In genomic region chr9:135574331-135574730, GRCh38 we compare ENCODE assay signal across 24 cellular contexts. TPM values are rescaled to one million over a fixed set of nuclear protein-coding genes. Genes with fewer than 3 reads are reported as not detected.
DNase-seq lines count a peak whose midpoint lies in the region; ATAC-seq, FAIRE-seq and TF ChIP-seq lines count a peak whose summit lies in the region.
"Had no signal": no experiment of that assay in that cellular context is flagged by ENCODE, and none has a peak within 500 bp of the region (broad histone marks: within the 10 kb centered on the region; RNA-seq: fewer than 3 reads in every experiment).

No MANE protein-coding gene starts in this region.

- TF ChIP-seq CTCF in adrenal gland (IDR thresholded peaks at IDR 0.05) (no peak), HepG2 (CRISPR knock-in tag; IDR thresholded peaks at IDR 0.05) (no peak), type B pancreatic cell (conservative IDR thresholded peaks at IDR 0.05) (no peak)

- no peak overlapping the region for H3K4me2 ChIP-seq in HepG2 (ENCODE audit: low read depth, low read length)
- H3K4me2 ChIP-seq: A549 had no signal

- H3K9me3 ChIP-seq in adrenal gland (replicated peaks in 1 of 3) (no peaks in the 10 kb centered on the region), HepG2 (ENCODE audit: low read length) (no peaks in the 10 kb centered on the region)

- CTCF ChIA-PET in HepG2 (lab: Yijun Ruan, JAX; ENCODE audit: low intra/inter-chr PET ratio, low total read pairs): no interaction called here
- CTCF ChIA-PET in activated CD4-positive, alpha-beta T cell treated with anti-CD3 and anti-CD28 coated beads, Interleukin-2, amount 10 ng/mL, durations not matched to agents 7 days and 5 days (lab: Charles Lee): no interaction called here

- H3K4me1 Mint-ChIP-seq in type B pancreatic cell (ENCODE audit: unreplicated experiment): no peaks in the 10 kb centered on the region
- H3K4me1 Mint-ChIP-seq in activated CD4-positive, alpha-beta T cell treated with anti-CD3 and anti-CD28 coated beads, Interleukin-2, amount 10 ng/mL, durations not matched to agents 7 days and 5 days: no peaks in the 10 kb centered on the region
- H3K4me1 Mint-ChIP-seq: CD14-positive monocyte had no signal

- H3K9ac ChIP-seq in HepG2 (ENCODE audit: insufficient read depth, low read depth, low read length): no peak overlapping the region

- in situ Hi-C loops in HepG2 (cut with HindIII; ENCODE audit: extremely low pct_ligation_motif_present, low pct_unique_long_range_greater_than_20kb): no loop called here

- no TSS peak for BruUV-seq in HepG2 (replicated peaks; lab: Mats Ljungman, UMichigan)

- POLR2A ChIA-PET in HepG2 (lab: Yijun Ruan, JAX): no interaction called here
- POLR2A ChIA-PET in activated CD4-positive, alpha-beta T cell treated with anti-CD3 and anti-CD28 coated beads, Interleukin-2, amount 10 ng/mL, durations not matched to agents 7 days and 5 days (lab: Charles Lee): no interaction called here

- H3K9me3 Mint-ChIP-seq in type B pancreatic cell: peaks cover 2% of the 10 kb centered on the region
- no peaks in the 10 kb centered on the region for H3K9me3 Mint-ChIP-seq in activated CD4-positive, alpha-beta T cell treated with anti-CD3 and anti-CD28 coated beads, Interleukin-2, amount 10 ng/mL, durations not matched to agents 7 days and 5 days

- no peak overlapping the region for H3K4me3 ChIP-seq in adrenal gland
- no peak overlapping the region for H3K4me3 ChIP-seq in HepG2 (replicated peaks in 1 of 3; ENCODE audit: insufficient read depth in 1 of 3, low read depth in 2 of 3, low read length in 3 of 3)
- H3K4me3 ChIP-seq: A549 had no signal

- FAIRE-seq in HepG2 (lab: Jason Lieb, UNC) (no peak), GM19239 (lab: Jason Lieb, UNC) (no peak)
- FAIRE-seq: A549, D721Med, G401.6, GM12891, H1 had no signal

- H3K27me3 ChIP-seq in adrenal gland (no peaks in the 10 kb centered on the region), HepG2 (ENCODE audit: control insufficient read depth in 1 of 2, insufficient read depth in 2 of 2, low read length in 2 of 2) (peaks cover 6 to 23% of the 10 kb centered on the region in 2 experiments; a peak in 3 of 5 replicates)

- H3K4me1 ChIP-seq in adrenal gland (replicated peaks in 1 of 2) (no peaks in the 10 kb centered on the region), HepG2 (ENCODE audit: insufficient read depth, low read length) (no peaks in the 10 kb centered on the region)
- H3K4me1 ChIP-seq: A549 had no signal

- no peaks in the 10 kb centered on the region for H3K36me3 Mint-ChIP-seq in type B pancreatic cell
- H3K36me3 Mint-ChIP-seq in activated CD4-positive, alpha-beta T cell treated with anti-CD3 and anti-CD28 coated beads, Interleukin-2, amount 10 ng/mL, durations not matched to agents 7 days and 5 days (ENCODE audit: low read depth): no peaks in the 10 kb centered on the region
- H3K36me3 Mint-ChIP-seq: CD14-positive monocyte; CD8-positive, alpha-beta T cell had no signal

- ATAC-seq in HepG2: no peak
- ATAC-seq: A549; CD8-positive, alpha-beta T cell had no signal

- no peak overlapping the region for H3K27ac Mint-ChIP-seq in type B pancreatic cell
- H3K27ac Mint-ChIP-seq in activated CD4-positive, alpha-beta T cell treated with anti-CD3 and anti-CD28 coated beads, Interleukin-2, amount 10 ng/mL, durations not matched to agents 7 days and 5 days: no peak overlapping the region
- H3K27ac Mint-ChIP-seq: CD14-positive monocyte; CD8-positive, alpha-beta T cell; HFFc6 had no signal

- no peak for TF ChIP-seq RAD21 in HepG2 (CRISPR knock-in tag; IDR thresholded peaks at IDR 0.05)

- no peak for TF ChIP-seq EP300 in HepG2 (IDR thresholded peaks at IDR 0.05; ENCODE audit: low read depth in 2 of 2, low read length in 2 of 2)
- no peak for TF ChIP-seq EP300 in HepG2 (CRISPR knock-in tag; IDR thresholded peaks at IDR 0.05; ENCODE audit: borderline replicate concordance)

- WGBS in adrenal gland, 4 donors: 32 to 41% (median 38%) methylated on average over 13 to 14 of the region's 14 CpGs
- WGBS in HepG2 (ENCODE audit: low lambda C conversion rate): 28% methylated on average over 7 of the region's 14 CpGs

- H3K27me3 Mint-ChIP-seq in type B pancreatic cell: peaks cover under 1% of the 10 kb centered on the region
- H3K27me3 Mint-ChIP-seq in activated CD4-positive, alpha-beta T cell treated with anti-CD3 and anti-CD28 coated beads, Interleukin-2, amount 10 ng/mL, durations not matched to agents 7 days and 5 days: peaks cover 5% of the 10 kb centered on the region

- DNase-seq in HT1080 (ENCODE audit: low read depth) (peak; percentile 37), adrenal gland (peak in 5 of 7 donors; percentile 43 to 62 (median 54)), HepG2 (ENCODE audit: low spot score) (no peak), type B pancreatic cell (ENCODE audit: extremely low spot score, unreplicated experiment) (peak; percentile 40), GM19239 (ENCODE audit: insufficient read length, low spot score) (no peak), putamen (ENCODE audit: low spot score) (no peak)
- DNase-seq in activated CD4-positive, alpha-beta T cell treated with anti-CD3 and anti-CD28 coated beads, Interleukin-2, amount 10 ng/mL, durations not matched to agents 7 days and 5 days: no peak
- DNase-seq: CD8-positive, alpha-beta T cell; COR-L47; DMS153; DMS79 treated with DMSO at 0.1 percent for 48 hours; EL; HCEC 1CT; HFFc6; IMR-90 had no signal

- no peaks in the 10 kb centered on the region for H3K79me2 ChIP-seq in HepG2 (ENCODE audit: insufficient read depth, low read length)

- H3K27ac ChIP-seq in adrenal gland (no peak overlapping the region), HepG2 (ENCODE audit: extremely low read length, insufficient read depth, low read length) (no peak overlapping the region)
- H3K27ac ChIP-seq: A549, HL-60 had no signal

- H2AFZ ChIP-seq in HepG2 (ENCODE audit: low read length): no peak overlapping the region

- no peak for TF ChIP-seq POLR2A in adrenal gland (IDR thresholded peaks at IDR 0.05)
- TF ChIP-seq POLR2A in HepG2 (IDR thresholded peaks at IDR 0.05; ENCODE audit: insufficient read depth in 1 of 2, low read depth in 2 of 2, low read length in 2 of 2): no peak

- intact Hi-C loops in adrenal gland (cut with DNase I): no loop called here
- intact Hi-C loops in HepG2 (cut with micrococcal nuclease; ENCODE audit: unreplicated experiment): no loop called here

- H3K36me3 ChIP-seq in adrenal gland (replicated peaks in 1 of 2) (no peaks in the 10 kb centered on the region), HepG2 (replicated peaks in 1 of 2; ENCODE audit: control insufficient read depth in 1 of 2, insufficient read depth in 2 of 2, low read length in 2 of 2) (no peaks in the 10 kb centered on the region)

- no peaks in the 10 kb centered on the region for H4K20me1 ChIP-seq in HepG2 (ENCODE audit: insufficient read depth, low read length)

- no peak overlapping the region for H3K4me3 Mint-ChIP-seq in type B pancreatic cell
- H3K4me3 Mint-ChIP-seq in activated CD4-positive, alpha-beta T cell treated with anti-CD3 and anti-CD28 coated beads, Interleukin-2, amount 10 ng/mL, durations not matched to agents 7 days and 5 days: no peak overlapping the region
- H3K4me3 Mint-ChIP-seq: CD14-positive monocyte; CD8-positive, alpha-beta T cell; HFFc6 had no signal

RNA-seq across cellular contexts. Expression of gene PAEP, which starts 12.8 kb away (rescaled TPM):
- 15.7 and 17.5 TPM in 2 replicates for total RNA-seq in HT1080 (2014; rRNA removed; shearing (Covaris generic))
- polyA plus RNA-seq in HT1080 (2015; cell fraction: cytosol; rRNA removed): 35.1 and 39.7 TPM in 2 replicates
- polyA plus RNA-seq in HT1080 (2015; cell fraction: nucleus; rRNA removed): 145 and 196 TPM in 2 replicates
- total RNA-seq in adrenal gland: not detected
- not detected for polyA plus RNA-seq in adrenal gland
- total RNA-seq in HepG2 (2016; rRNA removed; fragmentation: Illumina TruSeq; extraction: Trizol): 0.38 and 0.75 TPM in 2 replicates
- 0.26 and 0.71 TPM in 2 replicates for total RNA-seq in HepG2 (2016; cell fraction: cytosol; rRNA removed; fragmentation: Illumina TruSeq; extraction: Trizol; ENCODE audit: low read depth)
- total RNA-seq in HepG2 (2016; cell fraction: insoluble cytoplasmic fraction; rRNA removed; fragmentation: Illumina TruSeq; extraction: Trizol): 0.19 and 0.28 TPM in 2 replicates
- 0.28 and 0.71 TPM in 2 replicates for total RNA-seq in HepG2 (2016; cell fraction: membrane; rRNA removed; fragmentation: Illumina TruSeq; extraction: Trizol)
- total RNA-seq in HepG2 (2016; cell fraction: nucleus; rRNA removed; fragmentation: Illumina TruSeq; extraction: Trizol): 0.66 TPM in 1 of 2 replicates, not detected in the other
- 10.8 and 24.4 TPM in 2 replicates for polyA plus RNA-seq in HepG2 (2011; rRNA removed)
- 9.3 and 14.4 TPM in 2 replicates for polyA plus RNA-seq in HepG2 (2011; cell fraction: cytosol; rRNA removed)
- polyA plus RNA-seq in HepG2 (2011; cell fraction: nucleus; rRNA removed): 21.2 and 32.7 TPM in 2 replicates
- polyA plus RNA-seq in HepG2 (2012): 0.90 and 4.1 TPM in 2 replicates
- polyA plus RNA-seq in HepG2 (2016; cell fraction: cytosol; fragmentation: Illumina TruSeq; extraction: Trizol; ENCODE audit: low read depth): 1.0 TPM in 2 replicates
- 0.48 and 0.64 TPM in 2 replicates for polyA plus RNA-seq in HepG2 (2016; cell fraction: insoluble cytoplasmic fraction; fragmentation: Illumina TruSeq; extraction: Trizol; ENCODE audit: low read depth)
- polyA plus RNA-seq in HepG2 (2016; cell fraction: membrane; fragmentation: Illumina TruSeq; extraction: Trizol; ENCODE audit: low read depth): 0.70 and 0.90 TPM in 2 replicates
- 1.0 and 1.6 TPM in 2 replicates for polyA plus RNA-seq in HepG2 (2016; cell fraction: nucleus; fragmentation: Illumina TruSeq; extraction: Trizol; ENCODE audit: insufficient read depth, low read depth)
- 4.8 TPM in 1 of 2 replicates, not detected in the other for polyA minus RNA-seq in HepG2 (2011; rRNA and poly(A)+ RNA removed; ENCODE audit: low replicate concordance)
- 4.5 TPM in 1 of 2 replicates, not detected in the other for polyA minus RNA-seq in HepG2 (2011; cell fraction: cytosol; rRNA and poly(A)+ RNA removed)
- 2.2 and 4.2 TPM in 2 replicates for polyA minus RNA-seq in HepG2 (2011; cell fraction: nucleus; rRNA and poly(A)+ RNA removed)
- not detected in 2 replicates for total RNA-seq in type B pancreatic cell (ENCODE audit: low replicate concordance)
- total RNA-seq in activated CD4-positive, alpha-beta T cell treated with anti-CD3 and anti-CD28 coated beads, Interleukin-2, amount 10 ng/mL, durations not matched to agents 7 days and 5 days: not detected
- total RNA-seq: CD8-positive, alpha-beta T cell; H1; HFFc6; IMR-90 had no signal
- polyA plus RNA-seq: A549, AG04450, BJ, CD14-positive monocyte, H1, IMR-90 had no signal

RNA-seq across cellular contexts. Expression of gene OBP2A, which starts 28.4 kb away (rescaled TPM):
- total RNA-seq in HT1080 (2014; rRNA removed; shearing (Covaris generic)): 0.24 TPM in 1 of 2 replicates, not detected in the other
- polyA plus RNA-seq in HT1080 (2015; cell fraction: cytosol; rRNA removed): not detected in 2 replicates
- 0.51 TPM in 1 of 2 replicates, not detected in the other for polyA plus RNA-seq in HT1080 (2015; cell fraction: nucleus; rRNA removed)
- total RNA-seq in adrenal gland (not detected), HepG2 (2016; rRNA removed; fragmentation: Illumina TruSeq; extraction: Trizol) (not detected in 2 replicates), type B pancreatic cell (ENCODE audit: low replicate concordance) (not detected in 2 replicates)
- polyA plus RNA-seq in adrenal gland (not detected), HepG2 (2011; rRNA removed) (0.20 and 0.32 TPM in 2 replicates)
- not detected in 2 replicates for total RNA-seq in HepG2 (2016; cell fraction: cytosol; rRNA removed; fragmentation: Illumina TruSeq; extraction: Trizol; ENCODE audit: low read depth)
- total RNA-seq in HepG2 (2016; cell fraction: insoluble cytoplasmic fraction; rRNA removed; fragmentation: Illumina TruSeq; extraction: Trizol): not detected in 2 replicates
- total RNA-seq in HepG2 (2016; cell fraction: membrane; rRNA removed; fragmentation: Illumina TruSeq; extraction: Trizol): not detected in 2 replicates
- total RNA-seq in HepG2 (2016; cell fraction: nucleus; rRNA removed; fragmentation: Illumina TruSeq; extraction: Trizol): not detected in 2 replicates
- 0.34 and 0.50 TPM in 2 replicates for polyA plus RNA-seq in HepG2 (2011; cell fraction: cytosol; rRNA removed)
- 0.36 and 0.48 TPM in 2 replicates for polyA plus RNA-seq in HepG2 (2011; cell fraction: nucleus; rRNA removed)
- polyA plus RNA-seq in HepG2 (2012): not detected in 2 replicates
- polyA plus RNA-seq in HepG2 (2016; cell fraction: cytosol; fragmentation: Illumina TruSeq; extraction: Trizol; ENCODE audit: low read depth): not detected in 2 replicates
- not detected in 2 replicates for polyA plus RNA-seq in HepG2 (2016; cell fraction: insoluble cytoplasmic fraction; fragmentation: Illumina TruSeq; extraction: Trizol; ENCODE audit: low read depth)
- polyA plus RNA-seq in HepG2 (2016; cell fraction: membrane; fragmentation: Illumina TruSeq; extraction: Trizol; ENCODE audit: low read depth): not detected in 2 replicates
- not detected in 2 replicates for polyA plus RNA-seq in HepG2 (2016; cell fraction: nucleus; fragmentation: Illumina TruSeq; extraction: Trizol; ENCODE audit: insufficient read depth, low read depth)
- polyA minus RNA-seq in HepG2 (2011; rRNA and poly(A)+ RNA removed; ENCODE audit: low replicate concordance): not detected in 2 replicates
- polyA minus RNA-seq in HepG2 (2011; cell fraction: cytosol; rRNA and poly(A)+ RNA removed): not detected in 2 replicates
- not detected in 2 replicates for polyA minus RNA-seq in HepG2 (2011; cell fraction: nucleus; rRNA and poly(A)+ RNA removed)
- total RNA-seq in activated CD4-positive, alpha-beta T cell treated with anti-CD3 and anti-CD28 coated beads, Interleukin-2, amount 10 ng/mL, durations not matched to agents 7 days and 5 days: not detected
- total RNA-seq: CD8-positive, alpha-beta T cell; H1; HFFc6; IMR-90 had no signal
- polyA plus RNA-seq: A549, AG04450, BJ, CD14-positive monocyte, H1, IMR-90 had no signal

RNA-seq across cellular contexts. Expression of gene LCN1, which starts 53.1 kb away (rescaled TPM):
- 0.33 TPM in 1 of 2 replicates, not detected in the other for total RNA-seq in HT1080 (2014; rRNA removed; shearing (Covaris generic))
- polyA plus RNA-seq in HT1080 (2015; cell fraction: cytosol; rRNA removed): 1.5 and 2.1 TPM in 2 replicates
- 1.3 and 1.6 TPM in 2 replicates for polyA plus RNA-seq in HT1080 (2015; cell fraction: nucleus; rRNA removed)
- total RNA-seq in adrenal gland (not detected), HepG2 (2016; rRNA removed; fragmentation: Illumina TruSeq; extraction: Trizol) (not detected in 2 replicates), type B pancreatic cell (ENCODE audit: low replicate concordance) (not detected in 2 replicates)
- polyA plus RNA-seq in adrenal gland (not detected), HepG2 (2011; rRNA removed) (not detected in 2 replicates)
- total RNA-seq in HepG2 (2016; cell fraction: cytosol; rRNA removed; fragmentation: Illumina TruSeq; extraction: Trizol; ENCODE audit: low read depth): not detected in 2 replicates
- total RNA-seq in HepG2 (2016; cell fraction: insoluble cytoplasmic fraction; rRNA removed; fragmentation: Illumina TruSeq; extraction: Trizol): not detected in 2 replicates
- total RNA-seq in HepG2 (2016; cell fraction: membrane; rRNA removed; fragmentation: Illumina TruSeq; extraction: Trizol): not detected in 2 replicates
- not detected in 2 replicates for total RNA-seq in HepG2 (2016; cell fraction: nucleus; rRNA removed; fragmentation: Illumina TruSeq; extraction: Trizol)
- polyA plus RNA-seq in HepG2 (2011; cell fraction: cytosol; rRNA removed): 0.09 TPM in 1 of 2 replicates, not detected in the other
- not detected in 2 replicates for polyA plus RNA-seq in HepG2 (2011; cell fraction: nucleus; rRNA removed)
- not detected in 2 replicates for polyA plus RNA-seq in HepG2 (2012)
- not detected in 2 replicates for polyA plus RNA-seq in HepG2 (2016; cell fraction: cytosol; fragmentation: Illumina TruSeq; extraction: Trizol; ENCODE audit: low read depth)
- not detected in 2 replicates for polyA plus RNA-seq in HepG2 (2016; cell fraction: insoluble cytoplasmic fraction; fragmentation: Illumina TruSeq; extraction: Trizol; ENCODE audit: low read depth)
- not detected in 2 replicates for polyA plus RNA-seq in HepG2 (2016; cell fraction: membrane; fragmentation: Illumina TruSeq; extraction: Trizol; ENCODE audit: low read depth)
- not detected in 2 replicates for polyA plus RNA-seq in HepG2 (2016; cell fraction: nucleus; fragmentation: Illumina TruSeq; extraction: Trizol; ENCODE audit: insufficient read depth, low read depth)
- not detected in 2 replicates for polyA minus RNA-seq in HepG2 (2011; rRNA and poly(A)+ RNA removed; ENCODE audit: low replicate concordance)
- polyA minus RNA-seq in HepG2 (2011; cell fraction: cytosol; rRNA and poly(A)+ RNA removed): not detected in 2 replicates
- polyA minus RNA-seq in HepG2 (2011; cell fraction: nucleus; rRNA and poly(A)+ RNA removed): not detected in 2 replicates
- total RNA-seq in activated CD4-positive, alpha-beta T cell treated with anti-CD3 and anti-CD28 coated beads, Interleukin-2, amount 10 ng/mL, durations not matched to agents 7 days and 5 days: not detected
- total RNA-seq: CD8-positive, alpha-beta T cell; H1; IMR-90 had no signal
- polyA plus RNA-seq: A549, AG04450, BJ, CD14-positive monocyte, H1, IMR-90 had no signal

Comparison
In these comparisons a context has a peak if more than half of its experiments do, and no peak if none do; other contexts are left out.
1. DNase-seq: peak in HT1080 (single experiment), adrenal gland (5 of 7) and type B pancreatic cell (single experiment); none in HepG2 (single experiment), GM19239 (single experiment), activated CD4-positive, alpha-beta T cell treated with anti-CD3 and anti-CD28 coated beads, Interleukin-2, amount 10 ng/mL, durations not matched to agents 7 days and 5 days (single experiment) and putamen (single experiment).